Comparison of ENCODE assay signal across 10 cellular contexts in genomic region chr5:82601085-82601484, GRCh38.
"Had no signal": no experiment of that assay in that cellular context is flagged by ENCODE, and none has a peak within 500 bp of the region (broad histone marks: within the 10 kb centered on the region; RNA-seq: fewer than 3 reads in every experiment).

No MANE protein-coding gene starts in this region.

- DNase-seq: activated CD8-positive, alpha-beta memory T cell treated with anti-CD3 and anti-CD28 coated beads, Interleukin-2, amount 50 U/mL, for 48 hours; activated CD8-positive, alpha-beta T cell treated with anti-CD3 and anti-CD28 coated beads for 36 hours; activated naive CD8-positive, alpha-beta T cell treated with anti-CD3 and anti-CD28 coated beads, Interleukin-2, amount 10 ng/mL, durations not matched to agents 7 days and 5 days; aorta; dorsolateral prefrontal cortex; left lung; T1000 had no signal

- H3K9me3 ChIP-seq: esophagus muscularis mucosa had no signal

- H3K27me3 ChIP-seq: esophagus muscularis mucosa, left lung had no signal

- H3K4me3 ChIP-seq: dorsolateral prefrontal cortex, esophagus muscularis mucosa, left lung had no signal

- FAIRE-seq: bronchial epithelial cell, urothelium cell line had no signal

- H3K4me1 ChIP-seq: esophagus muscularis mucosa, left lung had no signal

- ATAC-seq: activated CD8-positive, alpha-beta T cell treated with anti-CD3 and anti-CD28 coated beads for 36 hours; left lung had no signal

- H3K27ac ChIP-seq: dorsolateral prefrontal cortex, esophagus muscularis mucosa, left lung had no signal

- H3K36me3 ChIP-seq: esophagus muscularis mucosa, left lung had no signal
